In the genomic region with DNA sequence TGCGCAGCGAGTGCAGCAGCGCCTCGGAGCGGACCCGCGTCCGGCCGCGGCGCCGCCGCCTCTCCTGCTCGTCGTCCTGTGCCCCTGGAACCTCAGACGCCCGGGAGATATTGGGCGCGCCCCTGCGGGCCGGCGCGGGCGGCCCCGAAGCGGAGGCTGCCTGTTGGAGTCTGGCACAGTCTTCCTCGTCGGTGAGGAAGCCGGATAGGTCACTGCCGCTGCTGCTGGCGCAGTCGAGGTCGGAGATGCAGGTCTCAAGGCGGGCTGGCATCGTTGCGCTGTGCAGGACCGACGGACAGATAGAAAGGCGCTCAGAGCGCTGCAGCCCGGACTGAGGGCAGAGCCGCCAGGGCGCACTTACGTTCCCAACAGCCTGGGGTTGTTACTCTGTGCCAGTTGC, we compare ENCODE assay signal across 21 cellular contexts. TPM values are rescaled to one million over a fixed set of nuclear protein-coding genes. Genes with fewer than 3 reads are reported as not detected.
A peak's percentile ranks its signal among the peaks of the same experiment; 100 is the strongest.
DNase-seq lines count a peak whose midpoint lies in the region; ATAC-seq and TF ChIP-seq lines count a peak whose summit lies in the region.
"Had no signal": no experiment of that assay in that cellular context is flagged by ENCODE, and none has a peak within 500 bp of the region (broad histone marks: within the 10 kb centered on the region; RNA-seq: fewer than 3 reads in every experiment).

No MANE protein-coding gene starts in this region.

- intact Hi-C loops in ascending aorta (cut with DNase I) (no loop called here), stomach (cut with DNase I; ENCODE audit: low total_unique reads) (no loop called here)

- peaks cover 9% of the 10 kb centered on the region for H3K27me3 ChIP-seq in ascending aorta
- peaks cover 98% of the 10 kb centered on the region for H3K27me3 ChIP-seq in iPS-15b (ENCODE audit: control insufficient read depth, insufficient read depth, low read length)
- H3K27me3 ChIP-seq in stomach, result peaks cover 17 to 100% (median 86%) of the 10 kb centered on the region in 3 donors

- no peak for TF ChIP-seq POLR2A in stomach (IDR thresholded peaks at IDR 0.05)

- no peak overlapping the region for H3K4me3 Mint-ChIP-seq in activated T-helper 17 cell treated with anti-CD3 and anti-CD28 coated beads, Interleukin-2, amount 50 U/mL, for 72 hours
- H3K4me3 Mint-ChIP-seq: CD4-positive, alpha-beta T cell had no signal

- WGBS in stomach, 5 donors, result 0 to 9% (median 3%) methylated on average over 1 to 44 of the region's 44 CpGs

- DNase-seq in DMS 273 (lab: John Stamatoyannopoulos, UW; ENCODE audit: unreplicated experiment) (peak; percentile 69), DMS 273 treated with DMSO at 0.1 percent for 48 hours (lab: John Stamatoyannopoulos, UW) (no peak), ascending aorta (ENCODE audit: low spot score in 2 of 2) (no peak), stomach (no peak)
- no peak for DNase-seq in activated CD4-positive, alpha-beta T cell treated with anti-CD3 and anti-CD28 coated beads, Interleukin-2, amount 50 U/mL, for 4 hours
- no peak for DNase-seq in stimulated activated naive CD8-positive, alpha-beta T cell treated with anti-CD3 and anti-CD28 coated beads, Interleukin-15, Interleukin-2, amounts not matched to agents 100 U/mL and 50 U/mL, for 24 hours
- DNase-seq: activated gamma-delta T cell treated with Interleukin-2 at 50 U/mL for 16 hours; CD4-positive, alpha-beta T cell; effector CD8-positive, alpha-beta T cell; foreskin melanocyte; NCI-H1417 treated with DMSO at 0.1 percent for 48 hours; NCI-H226; stimulated activated naive CD4-positive, alpha-beta T cell treated with Interleukin-2 at 50 U/mL for 16 hours; WERI-Rb-1 had no signal

- peak overlapping the region; percentile 12 to 14 for H3K4me3 ChIP-seq in ascending aorta
- peak overlapping the region; percentile 43 for H3K4me3 ChIP-seq in iPS-15b (ENCODE audit: low read depth, low read length)
- H3K4me3 ChIP-seq in stomach, result peak overlapping the region in 3 of 4 donors; percentile 10 to 41 (median 24)

- no peaks in the 10 kb centered on the region for H3K9me3 Mint-ChIP-seq in activated T-helper 17 cell treated with anti-CD3 and anti-CD28 coated beads, Interleukin-2, amount 50 U/mL, for 72 hours
- H3K9me3 Mint-ChIP-seq: CD4-positive, alpha-beta T cell had no signal

- H3K9me3 ChIP-seq in ascending aorta, result no peaks in the 10 kb centered on the region
- no peaks in the 10 kb centered on the region for H3K9me3 ChIP-seq in iPS-15b (ENCODE audit: control insufficient read depth, insufficient read depth, low read length)
- peaks cover 0 to 7% (median 2%) of the 10 kb centered on the region in 4 donors for H3K9me3 ChIP-seq in stomach

- H3K27ac Mint-ChIP-seq in activated T-helper 17 cell treated with anti-CD3 and anti-CD28 coated beads, Interleukin-2, amount 50 U/mL, for 72 hours, result no peak overlapping the region
- H3K27ac Mint-ChIP-seq: CD4-positive, alpha-beta T cell had no signal

- H3K9ac ChIP-seq in iPS-15b (ENCODE audit: low read depth, low read length), result no peak overlapping the region
- H3K9ac ChIP-seq: KMS-11 had no signal

- H3K36me3 ChIP-seq in ascending aorta (no peaks in the 10 kb centered on the region), iPS-15b (ENCODE audit: control insufficient read depth, insufficient read depth, low read length) (no peaks in the 10 kb centered on the region), stomach (no peaks in the 10 kb centered on the region)
- H3K36me3 ChIP-seq: WERI-Rb-1 had no signal

- peaks cover 0 to 4% of the 10 kb centered on the region in 2 donors for H3K4me1 ChIP-seq in ascending aorta
- peaks cover 2% of the 10 kb centered on the region for H3K4me1 ChIP-seq in iPS-15b (ENCODE audit: control insufficient read depth, insufficient read depth, low read length)
- peaks cover 6 to 27% (median 19%) of the 10 kb centered on the region in 4 donors for H3K4me1 ChIP-seq in stomach

- TF ChIP-seq EP300 in stomach (IDR thresholded peaks at IDR 0.05), result no peak

- ATAC-seq in activated T-helper 17 cell treated with anti-CD3 and anti-CD28 coated beads, Interleukin-2, amount 50 U/mL, for 72 hours (replicated peaks), result no peak
- no peak for ATAC-seq in stimulated activated naive CD8-positive, alpha-beta T cell treated with anti-CD3 and anti-CD28 coated beads, Interleukin-15, Interleukin-2, amounts not matched to agents 100 U/mL and 50 U/mL, for 24 hours

- H3K27ac ChIP-seq in ascending aorta (no peak overlapping the region), stomach (no peak overlapping the region)
- H3K27ac ChIP-seq: 22Rv1, KMS-11, skin epidermis, WERI-Rb-1 had no signal

- no peaks in the 10 kb centered on the region for H3K36me3 Mint-ChIP-seq in activated T-helper 17 cell treated with anti-CD3 and anti-CD28 coated beads, Interleukin-2, amount 50 U/mL, for 72 hours (ENCODE audit: low read depth)

- no peak for TF ChIP-seq CTCF in ascending aorta (IDR thresholded peaks at IDR 0.05)
- no peak for TF ChIP-seq CTCF in stomach (IDR thresholded peaks at IDR 0.05)

- peaks cover 6% of the 10 kb centered on the region for H3K4me1 Mint-ChIP-seq in activated T-helper 17 cell treated with anti-CD3 and anti-CD28 coated beads, Interleukin-2, amount 50 U/mL, for 72 hours

- H3K27me3 Mint-ChIP-seq in activated T-helper 17 cell treated with anti-CD3 and anti-CD28 coated beads, Interleukin-2, amount 50 U/mL, for 72 hours, result peaks cover 78% of the 10 kb centered on the region

RNA-seq across cellular contexts. Expression of a gene that starts 0.3 kb away (rescaled TPM):
- total RNA-seq in ascending aorta, result not detected
- total RNA-seq in stomach, result not detected
- polyA plus RNA-seq in stomach, result not detected
- not detected for total RNA-seq in activated T-helper 17 cell treated with anti-CD3 and anti-CD28 coated beads, Interleukin-2, amount 50 U/mL, for 72 hours
- total RNA-seq: CD4-positive, alpha-beta T cell; G401; osteocyte had no signal

RNA-seq across cellular contexts. Expression of a gene that starts 43.4 kb away (rescaled TPM):
- total RNA-seq in ascending aorta, result 45.3 TPM
- 10 to 100 TPM in 3 of 5 donors, not detected in 2; 15.6 to 82.0 (median 27.9) TPM for total RNA-seq in stomach
- polyA plus RNA-seq in stomach, result 10 to 100 TPM; 12.7 to 51.6 (median 36.3) TPM
- total RNA-seq in activated T-helper 17 cell treated with anti-CD3 and anti-CD28 coated beads, Interleukin-2, amount 50 U/mL, for 72 hours, result not detected
- total RNA-seq: CD4-positive, alpha-beta T cell; G401 had no signal
